ENCODE assay signal across 19 cellular contexts in genomic region chr6:43716099-43716498, GRCh38. TPM values are rescaled to one million over a fixed set of nuclear protein-coding genes. Genes with fewer than 3 reads are reported as not detected.
DNase-seq lines count a peak whose midpoint lies in the region; ATAC-seq, FAIRE-seq and TF ChIP-seq lines count a peak whose summit lies in the region.
"Had no signal": no experiment of that assay in that cellular context is flagged by ENCODE, and none has a peak within 500 bp of the region (broad histone marks: within the 10 kb centered on the region; RNA-seq: fewer than 3 reads in every experiment).

No MANE protein-coding gene starts in this region.

- H3K36me3 Mint-ChIP-seq in astrocyte (ENCODE audit: low read depth, unreplicated experiment) = no peaks in the 10 kb centered on the region
- H3K36me3 Mint-ChIP-seq: type B pancreatic cell had no signal

- H3K4me3 ChIP-seq in astrocyte (ENCODE audit: insufficient read depth, low read depth, low read length) (no peak overlapping the region), right cardiac atrium (ENCODE audit: low read length) (no peak overlapping the region), upper lobe of left lung (no peak overlapping the region)
- H3K4me3 ChIP-seq: pancreas had no signal

- no peak for TF ChIP-seq EP300 in upper lobe of left lung (IDR thresholded peaks at IDR 0.05)

- no peak for FAIRE-seq in astrocyte (lab: Jason Lieb, UNC)
- FAIRE-seq: A204.1, bronchial epithelial cell, endometrium, pancreas had no signal

- H3K27ac ChIP-seq in astrocyte (ENCODE audit: low read depth, low read length) = no peak overlapping the region
- peak overlapping the region; percentile 20 for H3K27ac ChIP-seq in right cardiac atrium (ENCODE audit: low read length)
- H3K27ac ChIP-seq in upper lobe of left lung = peak overlapping the region in 3 of 4 donors; percentile 15 to 70 (median 27)
- H3K27ac ChIP-seq: pancreas had no signal

- H3K9me3 ChIP-seq in astrocyte (ENCODE audit: insufficient read depth, low read depth, low read length) (no peaks in the 10 kb centered on the region), right cardiac atrium (ENCODE audit: control insufficient read depth, low read length) (no peaks in the 10 kb centered on the region), upper lobe of left lung (no peaks in the 10 kb centered on the region)
- H3K9me3 ChIP-seq: Caco-2, pancreas had no signal

- H3K9me3 Mint-ChIP-seq in astrocyte (ENCODE audit: unreplicated experiment) = no peaks in the 10 kb centered on the region
- H3K9me3 Mint-ChIP-seq: activated T-helper 2 cell treated with anti-CD3 and anti-CD28 coated beads, Interferon-gamma antibody, Interleukin-2, Interleukin-4, amounts not matched to agents 10 μg/mL and 5 μg/mL and 100 μg/mL, durations not matched to agents 14 hours and 24 hours and 36 hours; T-helper 1 cell treated with Interleukin-12 subunit alpha and Interleukin-12 subunit beta and Interleukin-4 antibody, amounts not matched to agents 30 μg/mL and 1 μg/mL, for 36 hours; type B pancreatic cell had no signal

- H3K9ac ChIP-seq in astrocyte (ENCODE audit: low read length) = no peak overlapping the region

- peaks cover 26% of the 10 kb centered on the region for H3K27me3 ChIP-seq in astrocyte (ENCODE audit: insufficient read depth, low read length)
- no peaks in the 10 kb centered on the region for H3K27me3 ChIP-seq in right cardiac atrium (ENCODE audit: control insufficient read depth, insufficient read depth)
- H3K27me3 ChIP-seq in upper lobe of left lung = no peaks in the 10 kb centered on the region
- H3K27me3 ChIP-seq: pancreas had no signal

- peaks cover 48% of the 10 kb centered on the region for H3K27me3 Mint-ChIP-seq in astrocyte (ENCODE audit: low read depth, unreplicated experiment)

- TF ChIP-seq POLR2A in upper lobe of left lung (IDR thresholded peaks at IDR 0.05) = no peak

- H3K4me2 ChIP-seq in astrocyte (ENCODE audit: low read length) = no peak overlapping the region

- H3K36me3 ChIP-seq in astrocyte (ENCODE audit: insufficient read depth, low read length) (no peaks in the 10 kb centered on the region), upper lobe of left lung (no peaks in the 10 kb centered on the region)
- H3K36me3 ChIP-seq: pancreas had no signal

- intact Hi-C loops in right cardiac atrium (cut with DNase I) = no loop called here

- DNase-seq in NCI-H524 (lab: John Stamatoyannopoulos, UW) (peak; percentile 60 to 84), NCI-H524 treated with DMSO at 0.1 percent for 48 hours (lab: John Stamatoyannopoulos, UW) (no peak), astrocyte (ENCODE audit: low read depth) (no peak), right cardiac atrium (peak; percentile 76 to 94 (median 93)), upper lobe of left lung (peak in 1 of 2 donors; percentile 86), AG08395 (ENCODE audit: low spot score) (no peak), GM19238 (ENCODE audit: insufficient read length, low spot score) (no peak)
- DNase-seq: activated CD4-positive, alpha-beta T cell treated with anti-CD3 and anti-CD28 coated beads, Interleukin-2, amount 50 U/mL, for 4 hours; Caco-2; KBM-7; mesenchymal stem cell; pancreas had no signal

- H3K79me2 ChIP-seq in astrocyte (ENCODE audit: insufficient read depth, low read length) = no peaks in the 10 kb centered on the region

- peak; percentile 10 to 62 for ATAC-seq in right cardiac atrium
- ATAC-seq in upper lobe of left lung (ENCODE audit: low FRiP score in 2 of 2) = no peak
- ATAC-seq in HG02884 (IDR thresholded peaks at IDR 0.05; ENCODE audit: unreplicated experiment) = no peak
- ATAC-seq: pancreas had no signal

- H2AFZ ChIP-seq in astrocyte (ENCODE audit: low read depth, low read length) = peak overlapping the region; percentile 18

- no peak overlapping the region for H3K4me3 Mint-ChIP-seq in astrocyte (ENCODE audit: unreplicated experiment)
- H3K4me3 Mint-ChIP-seq: T-helper 1 cell treated with Interleukin-12 subunit alpha and Interleukin-12 subunit beta and Interleukin-4 antibody, amounts not matched to agents 30 μg/mL and 1 μg/mL, for 36 hours; type B pancreatic cell had no signal

- no peak for TF ChIP-seq CTCF in astrocyte (IDR thresholded peaks at IDR 0.05; ENCODE audit: insufficient read depth, low read depth, low read length)
- no peak for TF ChIP-seq CTCF in upper lobe of left lung (IDR thresholded peaks at IDR 0.05)

- 34% methylated on average over 9 of the region's 9 CpGs for WGBS in right cardiac atrium
- WGBS in upper lobe of left lung, 2 donors = 67 to 75% methylated on average over 5 to 9 of the region's 9 CpGs

- H3K4me1 ChIP-seq in astrocyte (ENCODE audit: insufficient read depth, low read length) = peaks cover 7% of the 10 kb centered on the region
- H3K4me1 ChIP-seq in right cardiac atrium (ENCODE audit: control insufficient read depth, insufficient read depth, low read length) = peaks cover 21% of the 10 kb centered on the region
- H3K4me1 ChIP-seq in upper lobe of left lung = peaks cover 7 to 20% (median 15%) of the 10 kb centered on the region in 4 donors
- H3K4me1 ChIP-seq: Caco-2, pancreas had no signal

- no peak overlapping the region for H3K27ac Mint-ChIP-seq in astrocyte (ENCODE audit: unreplicated experiment)
- H3K27ac Mint-ChIP-seq: activated T-helper 2 cell treated with anti-CD3 and anti-CD28 coated beads, Interferon-gamma antibody, Interleukin-2, Interleukin-4, amounts not matched to agents 10 μg/mL and 5 μg/mL and 100 μg/mL, durations not matched to agents 14 hours and 24 hours and 36 hours; T-helper 1 cell treated with Interleukin-12 subunit alpha and Interleukin-12 subunit beta and Interleukin-4 antibody, amounts not matched to agents 30 μg/mL and 1 μg/mL, for 36 hours; type B pancreatic cell had no signal

- H3K4me1 Mint-ChIP-seq in astrocyte (ENCODE audit: low read depth, unreplicated experiment) = peaks cover 12% of the 10 kb centered on the region

- no peaks in the 10 kb centered on the region for H4K20me1 ChIP-seq in astrocyte (ENCODE audit: insufficient read depth, low read length)

RNA-seq across cellular contexts. Expression of gene MRPS18A, which starts 28.5 kb away (rescaled TPM):
- total RNA-seq in astrocyte (33.5 and 38.3 TPM in 2 replicates), right cardiac atrium (10 to 100 TPM; 33.1 to 39.0 (median 34.9) TPM), upper lobe of left lung (10 to 100 TPM; 21.0 to 45.6 (median 33.4) TPM)
- 58.0 TPM for polyA plus RNA-seq in right cardiac atrium

RNA-seq across cellular contexts. Expression of gene VEGFA, which starts 53.9 kb away (rescaled TPM):
- total RNA-seq in astrocyte = 144 and 154 TPM in 2 replicates
- total RNA-seq in right cardiac atrium = 100 to 1,000 TPM; 163 to 296 (median 219) TPM
- polyA plus RNA-seq in right cardiac atrium = 246 TPM
- total RNA-seq in upper lobe of left lung = 100 to 1,000 TPM; 129 to 564 (median 261) TPM

Comparison
In these comparisons a context has a peak if more than half of its experiments do, and no peak if none do; other contexts are left out.
1. DNase-seq: peak in NCI-H524 (2 of 2) and right cardiac atrium (3 of 3); none in NCI-H524 treated with DMSO at 0.1 percent for 48 hours (single experiment), astrocyte (single experiment), AG08395 (single experiment) and GM19238 (single experiment).
2. ATAC-seq: peak in right cardiac atrium (2 of 2); none in upper lobe of left lung (0 of 2) and HG02884 (single experiment).